Comparison of ENCODE assay signal across 14 cellular contexts in the genomic region with DNA sequence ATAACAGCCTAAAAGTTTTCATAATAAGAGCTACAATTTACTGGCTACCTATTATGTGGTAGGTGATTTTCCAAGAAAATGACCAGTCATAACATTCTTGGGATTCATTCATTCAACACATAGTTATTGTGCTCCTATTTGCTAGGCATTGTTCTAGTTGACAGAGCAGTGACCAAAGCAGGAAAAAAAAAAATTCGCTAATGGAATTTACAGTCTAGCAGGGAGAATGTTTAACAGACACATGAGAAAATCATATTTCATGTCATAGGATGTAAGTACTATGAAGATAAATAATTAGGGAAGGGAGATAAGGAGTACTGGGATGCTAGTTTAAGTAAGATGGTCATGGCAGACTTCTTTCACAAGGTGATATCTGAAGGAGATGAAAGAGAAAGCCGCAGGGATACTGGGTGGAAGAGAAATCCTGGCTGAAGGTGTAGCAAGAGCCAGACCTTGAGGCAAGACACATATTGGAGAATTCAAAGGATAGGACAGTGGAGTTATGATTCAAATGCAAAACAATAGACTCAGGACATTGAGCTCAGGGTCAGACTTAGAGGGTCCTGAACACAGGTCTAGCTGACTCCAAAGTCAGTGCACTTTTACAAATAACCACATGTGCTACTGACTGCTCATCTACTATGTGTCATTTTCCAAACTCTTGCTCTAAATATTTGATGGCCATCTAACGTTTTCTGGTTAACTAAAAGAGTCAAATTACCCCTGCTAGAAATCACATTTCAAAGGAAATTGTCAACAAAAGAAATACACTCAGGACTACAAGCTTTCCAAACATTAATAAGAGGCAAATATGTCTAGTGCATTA. TPM values are rescaled to one million over a fixed set of nuclear protein-coding genes. Genes with fewer than 3 reads are reported as not detected.
DNase-seq lines count a peak whose midpoint lies in the region; ATAC-seq, FAIRE-seq and TF ChIP-seq lines count a peak whose summit lies in the region.
"Had no signal": no experiment of that assay in that cellular context is flagged by ENCODE, and none has a peak within 500 bp of the region (broad histone marks: within the 10 kb centered on the region; RNA-seq: fewer than 3 reads in every experiment).

No MANE protein-coding gene starts in this region.

- no peak overlapping the region for H3K4me3 Mint-ChIP-seq in CD4-positive, alpha-beta T cell
- H3K4me3 Mint-ChIP-seq in T-cell, result no peak overlapping the region

- H3K27ac ChIP-seq in 22Rv1 (peak overlapping the region; percentile 31), body of pancreas (no peak overlapping the region), kidney (ENCODE audit: low read depth in 2 of 2, low read length in 2 of 2) (no peak overlapping the region)
- no peak overlapping the region for H3K27ac ChIP-seq in CD4-positive, alpha-beta T cell (ENCODE audit: low read depth, low read length)
- H3K27ac ChIP-seq: cardiac muscle cell, SJCRH30, transverse colon had no signal

- H3K27ac Mint-ChIP-seq in CD4-positive, alpha-beta T cell, result no peak overlapping the region
- no peak overlapping the region for H3K27ac Mint-ChIP-seq in T-cell

- TF ChIP-seq CTCF in 22Rv1 (IDR thresholded peaks at IDR 0.05) (no peak), body of pancreas (IDR thresholded peaks at IDR 0.05) (no peak), kidney (IDR thresholded peaks at IDR 0.05; ENCODE audit: borderline replicate concordance, extremely low read depth, insufficient read depth) (no peak)
- TF ChIP-seq CTCF in CD4-positive, alpha-beta T cell (IDR thresholded peaks at IDR 0.05), result no peak

- FAIRE-seq in kidney (lab: Jason Lieb, UNC), result peak; percentile 23

- no peaks in the 10 kb centered on the region for H3K27me3 Mint-ChIP-seq in CD4-positive, alpha-beta T cell
- no peaks in the 10 kb centered on the region for H3K27me3 Mint-ChIP-seq in T-cell

- H3K36me3 Mint-ChIP-seq in CD4-positive, alpha-beta T cell (ENCODE audit: low read depth), result peaks cover 22% of the 10 kb centered on the region
- H3K36me3 Mint-ChIP-seq in T-cell, result peaks cover 14% of the 10 kb centered on the region

- peak; percentile 24 for ATAC-seq in HG03103 (IDR thresholded peaks at IDR 0.05; ENCODE audit: low read depth, unreplicated experiment)
- peak; percentile 21 for ATAC-seq in body of pancreas
- ATAC-seq in CD4-positive, alpha-beta T cell (ENCODE audit: poor library complexity), result no peak
- ATAC-seq in T-cell (replicated peaks in 1 of 4), result no peak
- ATAC-seq in HG02885 (IDR thresholded peaks at IDR 0.05; ENCODE audit: poor library complexity, unreplicated experiment), result no peak

- TF ChIP-seq POLR2A in body of pancreas (IDR thresholded peaks at IDR 0.05), result no peak

- intact Hi-C loops in body of pancreas (cut with DNase I), result no loop called here
- intact Hi-C loops in kidney (cut with DNase I), result no loop called here
- intact Hi-C loops in CD4-positive, alpha-beta T cell (cut with DNase I, micrococcal nuclease), result loop anchor here (2.0 to 10.0 kb wide), 5 partner anchors 193 to 1975 kb away; no protein-coding TSS in a partner anchor

- no peak for DNase-seq in body of pancreas
- DNase-seq in kidney, result no peak
- no peak for DNase-seq in CD4-positive, alpha-beta T cell
- no peak for DNase-seq in H4 (ENCODE audit: low spot score)
- no peak for DNase-seq in T-cell
- DNase-seq: activated naive CD4-positive, alpha-beta T cell; NCI-H2081 treated with DMSO at 0.1 percent for 48 hours; posterior cingulate gyrus; transverse colon had no signal

- CTCF ChIA-PET in CD4-positive, alpha-beta T cell (lab: Charles Lee), result interaction anchor here (0.7 to 1.4 kb wide), 6 partner anchors 10 to 392 kb away, joined by 3 to 6 read pairs (median 3); no protein-coding TSS in a partner anchor
- CTCF ChIA-PET in T-cell (lab: Charles Lee), result interaction anchor here (0.5 to 4.2 kb wide), 26 partner anchors 9 to 1575 kb away, joined by 3 to 18 read pairs (median 4); no protein-coding TSS in a partner anchor

- no peaks in the 10 kb centered on the region for H3K4me1 ChIP-seq in body of pancreas
- H3K4me1 ChIP-seq in kidney (ENCODE audit: control insufficient read depth in 1 of 2, insufficient read depth in 1 of 2, low read depth in 1 of 2, low read length in 2 of 2), result peaks cover 0 to 8% of the 10 kb centered on the region in 2 donors
- H3K4me1 ChIP-seq: SJCRH30 had no signal

- WGBS in body of pancreas, 2 donors, result 14 to 19% methylated on average over 3 of the region's 3 CpGs

- H3K27me3 ChIP-seq in body of pancreas, result no peaks in the 10 kb centered on the region
- no peaks in the 10 kb centered on the region for H3K27me3 ChIP-seq in CD4-positive, alpha-beta T cell (ENCODE audit: control insufficient read depth, insufficient read depth, low read length)
- H3K27me3 ChIP-seq: cardiac muscle cell, SJCRH30, transverse colon had no signal

- H3K4me1 Mint-ChIP-seq in CD4-positive, alpha-beta T cell (ENCODE audit: low read depth), result peaks cover 14% of the 10 kb centered on the region
- H3K4me1 Mint-ChIP-seq in T-cell, result peaks cover 7 to 23% (median 16%) of the 10 kb centered on the region in 3 donors

- H3K9me3 Mint-ChIP-seq in CD4-positive, alpha-beta T cell, result peaks cover 4% of the 10 kb centered on the region
- H3K9me3 Mint-ChIP-seq in T-cell, result peaks cover 5 to 12% (median 10%) of the 10 kb centered on the region in 3 donors

- POLR2A ChIA-PET in CD4-positive, alpha-beta T cell (lab: Charles Lee), result interaction anchor here (0.6 to 1.0 kb wide), 2 partner anchors 144 to 188 kb away, joined by 3 to 4 read pairs; a partner anchor contains a TSS
- POLR2A ChIA-PET in T-cell (lab: Charles Lee), result interaction anchor here in 1 of 2 donors (0.5 kb wide), 1 partner anchor 145 kb away, joined by 7 read pairs; no protein-coding TSS in a partner anchor

- no peaks in the 10 kb centered on the region for H3K36me3 ChIP-seq in body of pancreas (replicated peaks in 1 of 2; ENCODE audit: insufficient read depth in 1 of 2, low read depth in 2 of 2)
- H3K36me3 ChIP-seq in kidney (ENCODE audit: control insufficient read depth in 1 of 2, insufficient read depth in 2 of 2, low read length in 2 of 2), result no peaks in the 10 kb centered on the region
- H3K36me3 ChIP-seq: cardiac muscle cell, SJCRH30, transverse colon had no signal

- H3K9me3 ChIP-seq in body of pancreas (peaks cover 0 to 13% (median 0%) of the 10 kb centered on the region in 3 donors), kidney (ENCODE audit: control insufficient read depth in 1 of 2, low read length in 2 of 2) (peaks cover 2 to 9% of the 10 kb centered on the region in 2 donors)
- peaks cover 20% of the 10 kb centered on the region for H3K9me3 ChIP-seq in CD4-positive, alpha-beta T cell (ENCODE audit: control insufficient read depth, low read length)
- H3K9me3 ChIP-seq: SJCRH30 had no signal

- H3K4me3 ChIP-seq in body of pancreas (no peak overlapping the region), kidney (ENCODE audit: low read length in 2 of 2) (peak overlapping the region in 1 of 2 donors; percentile 43)
- H3K4me3 ChIP-seq: cardiac muscle cell, SJCRH30, transverse colon had no signal

- H3K9ac ChIP-seq in kidney (ENCODE audit: low read length in 2 of 2), result no peak overlapping the region

RNA-seq across cellular contexts. Expression of a gene that starts 20.4 kb away (rescaled TPM):
- total RNA-seq in body of pancreas, result 10 to 100 TPM; 79.1 to 87.2 TPM
- 131 TPM for total RNA-seq in kidney
- polyA plus RNA-seq in kidney (ENCODE audit: insufficient read depth, low read depth, low replicate concordance), result 28.7 TPM
- 100 to 1,000 TPM; 149 TPM for total RNA-seq in CD4-positive, alpha-beta T cell
- total RNA-seq in H4 (2014; rRNA removed; shearing (Covaris generic)), result 51.5 and 59.6 TPM in 2 replicates
- total RNA-seq in T-cell, result 100 to 1,000 TPM; 137 to 163 (median 155) TPM

Comparison
In these comparisons a context has a peak if more than half of its experiments do, and no peak if none do; other contexts are left out.
1. ATAC-seq: peak in HG03103 (single experiment) and body of pancreas (single experiment); none in CD4-positive, alpha-beta T cell (single experiment), T-cell (0 of 4) and HG02885 (single experiment).
2. intact Hi-C loops: an anchor here in CD4-positive, alpha-beta T cell (2.0 to 10.0 kb wide); none called in body of pancreas and kidney.